In the genomic region with DNA sequence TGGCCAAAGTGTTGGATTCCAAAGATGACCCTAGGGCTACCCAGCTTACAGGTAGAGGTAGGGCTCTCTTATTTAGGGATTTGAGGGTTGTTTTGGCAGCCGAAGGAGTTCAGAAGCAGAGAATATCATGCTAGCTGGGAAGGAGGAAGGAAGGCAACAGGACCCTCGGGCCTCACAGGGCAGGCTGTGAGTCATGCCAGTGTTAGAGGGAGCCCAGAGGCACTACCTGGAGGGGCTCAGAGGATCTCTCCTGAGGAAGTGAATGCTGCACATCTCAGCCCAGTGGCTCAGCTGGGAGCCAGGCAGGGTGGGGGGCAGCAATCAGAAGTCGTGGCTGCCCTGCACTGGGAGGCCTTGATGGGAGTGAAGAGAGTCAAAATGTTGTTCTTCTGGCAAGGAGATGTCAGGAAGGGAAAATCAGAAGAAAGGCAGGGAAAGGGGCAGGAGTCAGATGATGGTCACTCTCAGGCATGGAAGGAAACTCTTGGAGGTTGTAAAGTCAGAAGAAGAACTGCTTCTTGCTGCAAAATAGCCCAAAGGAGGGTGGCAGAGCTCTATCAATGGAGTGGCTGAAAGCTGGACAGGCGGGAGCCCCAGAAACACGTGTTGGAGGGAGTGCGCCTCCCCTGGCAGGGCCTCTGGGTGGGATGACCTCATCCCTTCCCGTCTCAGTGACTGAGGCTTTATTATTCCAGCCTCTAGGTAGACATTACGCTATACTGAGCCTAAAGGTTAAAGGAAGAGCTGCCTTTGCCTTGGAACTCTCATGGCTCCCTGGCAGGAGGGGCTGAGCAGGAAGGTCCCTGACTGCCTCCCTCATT, we compare ENCODE assay signal across 22 cellular contexts.
DNase-seq lines count a peak whose midpoint lies in the region; ATAC-seq, FAIRE-seq and TF ChIP-seq lines count a peak whose summit lies in the region.
"Had no signal": no experiment of that assay in that cellular context is flagged by ENCODE, and none has a peak within 500 bp of the region (broad histone marks: within the 10 kb centered on the region; RNA-seq: fewer than 3 reads in every experiment).

No MANE protein-coding gene starts in this region.

- no peaks in the 10 kb centered on the region for H3K36me3 ChIP-seq in kidney (ENCODE audit: control insufficient read depth in 1 of 2, insufficient read depth in 2 of 2, low read length in 2 of 2)
- H3K36me3 ChIP-seq: upper lobe of left lung had no signal

- TF ChIP-seq CTCF in kidney (IDR thresholded peaks at IDR 0.05; ENCODE audit: borderline replicate concordance, extremely low read depth, insufficient read depth): no peak

- intact Hi-C loops in right cardiac atrium (cut with DNase I): no loop called here
- intact Hi-C loops in Right ventricle myocardium inferior (cut with DNase I): no loop called here
- intact Hi-C loops in kidney (cut with DNase I): no loop called here

- H3K4me3 ChIP-seq in right cardiac atrium (ENCODE audit: low read length) (no peak overlapping the region), kidney (ENCODE audit: low read length in 2 of 2) (no peak overlapping the region)
- H3K4me3 ChIP-seq: upper lobe of left lung had no signal

- H3K9ac ChIP-seq in kidney (ENCODE audit: low read length in 2 of 2): no peak overlapping the region

- 48% methylated on average over 8 of the region's 8 CpGs for WGBS in right cardiac atrium

- ATAC-seq in right cardiac atrium (peak; percentile 44 to 87), Right ventricle myocardium inferior (no peak), GM19455 (IDR thresholded peaks at IDR 0.05; ENCODE audit: unreplicated experiment) (no peak)
- ATAC-seq: activated CD8-positive, alpha-beta memory T cell treated with anti-CD3 and anti-CD28 coated beads, Interleukin-2, amount 10 ng/mL, durations not matched to agents 7 days and 5 days; CD8-positive, alpha-beta T cell; natural killer cell treated with Interleukin-12 subunit alpha and Interleukin-12 subunit beta and Interleukin-15 and Interleukin-18, amount 100 ng/mL, for 72 hours had no signal

- no peaks in the 10 kb centered on the region for H3K4me1 ChIP-seq in right cardiac atrium (ENCODE audit: control insufficient read depth, insufficient read depth, low read length)
- peaks cover 0 to 2% of the 10 kb centered on the region in 2 donors for H3K4me1 ChIP-seq in kidney (ENCODE audit: control insufficient read depth in 1 of 2, insufficient read depth in 1 of 2, low read depth in 1 of 2, low read length in 2 of 2)

- H3K9me3 ChIP-seq in right cardiac atrium (ENCODE audit: control insufficient read depth, low read length) (no peaks in the 10 kb centered on the region), kidney (ENCODE audit: control insufficient read depth in 1 of 2, low read length in 2 of 2) (no peaks in the 10 kb centered on the region)
- H3K9me3 ChIP-seq: upper lobe of left lung had no signal

- DNase-seq in right cardiac atrium (peak in 2 of 3 donors; percentile 61 to 63), Right ventricle myocardium inferior (ENCODE audit: missing footprints) (no peak), amniotic epithelial cell (ENCODE audit: low read depth) (peak; percentile 22), iris pigment epithelial cell (ENCODE audit: low read depth) (peak; percentile 47), H4 (ENCODE audit: low spot score) (no peak), kidney (no peak), DMS79 (lab: John Stamatoyannopoulos, UW) (no peak)
- DNase-seq: activated CD4-positive, alpha-beta T cell treated with anti-CD3 and anti-CD28 coated beads for 1 hour; activated CD8-positive, alpha-beta memory T cell treated with anti-CD3 and anti-CD28 coated beads, Interleukin-2, amount 10 ng/mL, durations not matched to agents 7 days and 5 days; activated gamma-delta T cell treated with Interleukin-2 at 50 U/mL for 16 hours; CD8-positive, alpha-beta T cell; DND-41; mesendoderm; NCI-H187; NCI-H446; SIG-M5; stimulated activated CD4-positive, alpha-beta T cell treated with anti-CD3 and anti-CD28 coated beads, Interleukin-12 subunit alpha, Interleukin-12 subunit beta, amount 100 ng/mL, for 4 hours; stimulated activated naive CD4-positive, alpha-beta T cell; upper lobe of left lung had no signal

- H3K27ac ChIP-seq in right cardiac atrium (ENCODE audit: low read length) (no peak overlapping the region), kidney (ENCODE audit: low read depth in 2 of 2, low read length in 2 of 2) (no peak overlapping the region)
- H3K27ac ChIP-seq: upper lobe of left lung had no signal

- FAIRE-seq in kidney (lab: Jason Lieb, UNC): no peak
- FAIRE-seq: GM19239 had no signal

- H3K27me3 ChIP-seq in right cardiac atrium (ENCODE audit: control insufficient read depth, insufficient read depth): no peaks in the 10 kb centered on the region
- H3K27me3 ChIP-seq: upper lobe of left lung had no signal

Comparison
In these comparisons a context has a peak if more than half of its experiments do, and no peak if none do; other contexts are left out.
1. ATAC-seq: peak in right cardiac atrium (2 of 2); none in Right ventricle myocardium inferior (single experiment) and GM19455 (single experiment).
2. DNase-seq: peak in right cardiac atrium (2 of 3), amniotic epithelial cell (single experiment) and iris pigment epithelial cell (single experiment); none in Right ventricle myocardium inferior (single experiment), H4 (single experiment), kidney (single experiment) and DMS79 (single experiment).